Comparison of ENCODE assay signal across 9 cellular contexts in the genomic region with DNA sequence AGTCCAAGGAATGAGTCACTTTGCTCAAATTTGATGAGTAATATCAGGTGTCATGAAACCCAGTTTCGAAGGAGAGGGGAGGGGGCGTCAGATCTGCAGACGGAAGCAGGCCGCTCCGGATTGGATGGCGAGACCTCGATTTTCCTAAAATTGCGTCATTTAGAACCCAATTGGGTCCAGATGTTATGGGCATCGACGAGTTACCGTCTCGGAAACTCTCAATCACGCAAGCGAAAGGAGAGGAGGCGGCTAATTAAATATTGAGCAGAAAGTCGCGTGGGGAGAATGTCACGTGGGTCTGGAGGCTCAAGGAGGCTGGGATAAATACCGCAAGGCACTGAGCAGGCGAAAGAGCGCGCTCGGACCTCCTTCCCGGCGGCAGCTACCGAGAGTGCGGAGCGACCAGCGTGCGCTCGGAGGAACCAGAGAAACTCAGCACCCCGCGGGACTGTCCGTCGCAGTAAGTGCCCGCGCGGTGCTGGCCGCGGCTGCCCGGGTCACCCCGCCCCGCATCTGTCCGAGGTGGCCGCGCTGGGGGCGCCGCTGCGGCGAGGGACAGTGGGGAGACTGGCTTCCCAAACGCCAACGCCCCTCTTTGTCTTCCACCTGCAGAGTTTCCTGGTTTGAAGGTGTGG. TPM values are rescaled to one million over a fixed set of nuclear protein-coding genes. Genes with fewer than 3 reads are reported as not detected.
DNase-seq lines count a peak whose midpoint lies in the region; TF ChIP-seq lines count a peak whose summit lies in the region.
"Had no signal": no experiment of that assay in that cellular context is flagged by ENCODE, and none has a peak within 500 bp of the region (broad histone marks: within the 10 kb centered on the region; RNA-seq: fewer than 3 reads in every experiment).

A gene with protein sequence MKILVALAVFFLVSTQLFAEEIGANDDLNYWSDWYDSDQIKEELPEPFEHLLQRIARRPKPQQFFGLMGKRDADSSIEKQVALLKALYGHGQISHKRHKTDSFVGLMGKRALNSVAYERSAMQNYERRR (plus strand): TSS at position 351 of the 635 bp plus-strand sequence. CDS start 527 bp downstream, outside the sequence.

- peaks cover 22% of the 10 kb centered on the region for H3K4me1 Mint-ChIP-seq in neural crest cell

- H3K4me3 Mint-ChIP-seq in neural crest cell = peak within 1 kb of the TSS; percentile 81

- no peak within 1 kb of the TSS for H3K27ac Mint-ChIP-seq in neural crest cell (ENCODE audit: unreplicated experiment)

- peak within 1 kb of the TSS; percentile 8 for H3K4me3 ChIP-seq in AG09309 (ENCODE audit: control insufficient read depth, low read depth, low read length)

- H3K27me3 Mint-ChIP-seq in neural crest cell (ENCODE audit: low read depth) = peaks cover 89% of the 10 kb centered on the region

- DNase-seq in AG09309 (ENCODE audit: low read depth) (no peak), RPMI7951 (ENCODE audit: low read depth) (peak; percentile 23), fibroblast of gingiva (ENCODE audit: low read depth) (peak; percentile 1), neural crest cell (ENCODE audit: low read depth, low spot score) (peak; percentile 20), DMS 273 (lab: John Stamatoyannopoulos, UW; ENCODE audit: unreplicated experiment) (no peak), middle frontal gyrus (ENCODE audit: extremely low spot score, low spot score) (no peak), NCI-H2081 treated with DMSO at 0.1 percent for 48 hours (lab: John Stamatoyannopoulos, UW) (no peak), NCI-H510A treated with DMSO at 0.1 percent for 48 hours (lab: John Stamatoyannopoulos, UW) (no peak)
- DNase-seq: RPMI8226 had no signal

- H3K36me3 Mint-ChIP-seq in neural crest cell (ENCODE audit: low read depth) = no peaks in the 10 kb centered on the region

- H3K9me3 Mint-ChIP-seq in neural crest cell = no peaks in the 10 kb centered on the region

- TF ChIP-seq CTCF in AG09309 (IDR thresholded peaks at IDR 0.05; ENCODE audit: control insufficient read depth, insufficient read depth, low read depth, low read length, missing control alignments) (no peak), neural crest cell (conservative IDR thresholded peaks at IDR 0.05) (no peak)

RNA-seq across cellular contexts. Expression of the gene that starts here (rescaled TPM):
- 20.4 and 26.2 TPM in 2 replicates for total RNA-seq in RPMI7951 (2014; rRNA removed; shearing (Covaris generic))
- 0.45 TPM in 1 of 2 replicates, not detected in the other for total RNA-seq in neural crest cell

Comparison
In these comparisons a context has a peak if more than half of its experiments do, and no peak if none do; other contexts are left out.
1. RNA of the gene that starts here (total RNA-seq): 20.4 to 26.2 TPM in RPMI7951; 0.45 TPM in neural crest cell; every median in the first group is over 10 times any median in the second.
2. Peak in DNase-seq in neural crest cell; RNA of the gene not detected or under 1 TPM.
3. DNase-seq: peak in RPMI7951 (single experiment) and fibroblast of gingiva (single experiment); none in AG09309 (single experiment), DMS 273 (single experiment), middle frontal gyrus (single experiment), NCI-H2081 treated with DMSO at 0.1 percent for 48 hours (single experiment) and NCI-H510A treated with DMSO at 0.1 percent for 48 hours (single experiment).